Comparison of ENCODE assay signal across 1 cellular context in the genomic region with DNA sequence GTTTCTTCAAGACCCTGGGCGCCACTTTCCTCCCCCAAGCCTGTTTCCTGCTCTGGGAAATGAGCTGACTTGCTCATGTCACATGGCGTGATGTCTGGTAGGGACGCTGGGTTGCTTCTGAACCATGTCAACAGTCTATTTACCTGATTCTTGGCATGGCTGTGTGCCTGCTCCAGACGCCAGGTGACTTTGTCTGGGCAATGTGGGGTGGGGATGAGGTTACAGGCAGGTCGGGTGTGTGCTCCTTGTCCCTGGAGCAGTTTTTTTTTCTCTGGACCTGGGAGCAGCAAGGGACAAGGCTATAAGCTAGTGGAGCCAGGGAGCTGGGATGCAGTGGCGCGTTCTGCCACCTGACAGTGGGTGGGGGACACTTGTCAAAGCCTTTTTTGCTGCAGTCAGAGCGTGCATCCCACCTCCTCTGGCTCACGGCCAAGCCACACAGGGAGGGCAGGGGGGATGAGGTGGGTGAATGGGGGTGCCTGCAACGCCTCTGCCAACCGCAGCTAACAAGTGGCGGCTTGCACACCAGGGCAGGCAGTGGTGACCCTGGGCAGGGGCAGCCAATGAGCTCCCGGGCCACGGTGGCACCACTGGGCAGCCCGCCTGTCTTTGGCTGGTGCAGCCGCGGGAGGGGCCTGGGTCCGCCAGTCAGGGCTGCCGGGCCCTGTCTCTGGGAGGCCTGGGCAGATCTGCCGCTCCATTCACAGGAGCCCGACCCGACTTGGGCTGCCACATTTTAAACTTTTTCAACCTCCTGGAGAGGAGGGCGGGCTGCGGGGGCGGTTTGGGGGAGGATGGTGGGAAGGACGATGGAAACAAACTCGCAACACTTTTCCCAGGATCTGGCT.
TF ChIP-seq lines count a peak whose summit lies in the region.

No MANE protein-coding gene starts in this region.

TF ChIP-seq in IMR-90, 13 proteins besides CTCF, POLR2A, EP300 and RAD21:
- TF ChIP-seq RFX5 (IDR thresholded peaks at IDR 0.05; ENCODE audit: low read depth, low read length) (peak; percentile 67), NFE2L2 (IDR thresholded peaks at IDR 0.05; ENCODE audit: low read depth, low read length) (no peak)
